18 cellular contexts compared by ENCODE assay signal in genomic region chr14:89485264-89485663, GRCh38.
A peak's percentile ranks its signal among the peaks of the same experiment; 100 is the strongest.
DNase-seq lines count a peak whose midpoint lies in the region; ATAC-seq and TF ChIP-seq lines count a peak whose summit lies in the region.
"Had no signal": no experiment of that assay in that cellular context is flagged by ENCODE, and none has a peak within 500 bp of the region (broad histone marks: within the 10 kb centered on the region; RNA-seq: fewer than 3 reads in every experiment).

No MANE protein-coding gene starts in this region.

- peak; percentile 20; the same call in 1 of the 2 replicates for ATAC-seq in PC-3
- ATAC-seq in upper lobe of left lung (ENCODE audit: low FRiP score in 2 of 2), result peak in 1 of 2 donors; percentile 55
- ATAC-seq: GM12878, HepG2 had no signal

- no peaks in the 10 kb centered on the region for H3K9me2 ChIP-seq in PC-3 (replicated peaks; ENCODE audit: low read length)

- H4K20me1 ChIP-seq in PC-3 (ENCODE audit: low read length), result no peaks in the 10 kb centered on the region

- H3K27ac ChIP-seq in right atrium auricular region (peak overlapping the region; percentile 2 to 25), PC-3 (ENCODE audit: low read length) (no peak overlapping the region), upper lobe of left lung (peak overlapping the region; percentile 4 to 59 (median 42)), esophagus muscularis mucosa (replicated peaks in 1 of 4) (peak overlapping the region in 1 of 4 donors; percentile 48)
- H3K27ac ChIP-seq: BLaER1, parathyroid adenoma had no signal

- no peaks in the 10 kb centered on the region for H3K79me2 ChIP-seq in PC-3 (ENCODE audit: low read length)

- no peaks in the 10 kb centered on the region for H3K36me3 ChIP-seq in right atrium auricular region
- no peaks in the 10 kb centered on the region for H3K36me3 ChIP-seq in PC-3 (ENCODE audit: low read depth, low read length)
- H3K36me3 ChIP-seq in upper lobe of left lung, result no peaks in the 10 kb centered on the region
- peaks cover 0 to 9% (median 0%) of the 10 kb centered on the region in 4 donors for H3K36me3 ChIP-seq in esophagus muscularis mucosa

- CTCF ChIA-PET in PC-3 (lab: Charles Lee), result no interaction called here

- no peaks in the 10 kb centered on the region for H3K4me1 Mint-ChIP-seq in endothelial cell (ENCODE audit: unreplicated experiment)
- peaks cover 30% of the 10 kb centered on the region for H3K4me1 Mint-ChIP-seq in glutamatergic neuron (ENCODE audit: low read depth, unreplicated experiment)

- H3K4me2 ChIP-seq in PC-3 (ENCODE audit: low read length), result no peak overlapping the region
- H3K4me2 ChIP-seq: BLaER1 had no signal

- intact Hi-C loops in cardiac septum (cut with DNase I) (no loop called here), PC-3 (cut with micrococcal nuclease) (no loop called here), esophagus muscularis mucosa (cut with DNase I) (no loop called here)

- no peak overlapping the region for H3K9ac ChIP-seq in PC-3 (ENCODE audit: low read length)
- H3K9ac ChIP-seq: BLaER1, parathyroid adenoma had no signal

- H3K4me1 ChIP-seq in right atrium auricular region (peaks cover 0 to 10% of the 10 kb centered on the region in 2 donors), PC-3 (ENCODE audit: insufficient read depth, low read length) (0 out of 2 replicates have a peak, but pooled peaks cover 6% of the 10 kb centered on the region), upper lobe of left lung (peaks cover 0 to 3% (median 0%) of the 10 kb centered on the region in 4 donors), esophagus muscularis mucosa (peaks cover 0 to 13% (median 12%) of the 10 kb centered on the region in 4 donors)
- H3K4me1 ChIP-seq: BLaER1 had no signal

- H3K4me3 ChIP-seq in right atrium auricular region, result no peak overlapping the region
- H3K4me3 ChIP-seq in PC-3 (ENCODE audit: low read length), result no peak overlapping the region
- H3K4me3 ChIP-seq in upper lobe of left lung, result no peak overlapping the region
- H3K4me3 ChIP-seq in esophagus muscularis mucosa, result no peak overlapping the region
- H3K4me3 ChIP-seq: BLaER1, GM12878 had no signal

- H3F3A ChIP-seq in PC-3 (ENCODE audit: low read length, unreplicated experiment), result no peaks in the 10 kb centered on the region

- TF ChIP-seq EP300 in upper lobe of left lung (IDR thresholded peaks at IDR 0.05) (no peak), esophagus muscularis mucosa (IDR thresholded peaks at IDR 0.05) (no peak)

- H3K9me3 ChIP-seq in right atrium auricular region (no peaks in the 10 kb centered on the region), PC-3 (ENCODE audit: low read length) (no peaks in the 10 kb centered on the region), upper lobe of left lung (no peaks in the 10 kb centered on the region), esophagus muscularis mucosa (no peaks in the 10 kb centered on the region)

- TF ChIP-seq POLR2A in upper lobe of left lung (IDR thresholded peaks at IDR 0.05), result no peak
- TF ChIP-seq POLR2A in esophagus muscularis mucosa (IDR thresholded peaks at IDR 0.05; ENCODE audit: low read depth), result no peak

- peaks cover 8% of the 10 kb centered on the region for H3K36me3 Mint-ChIP-seq in endothelial cell (ENCODE audit: low read depth, unreplicated experiment)
- H3K36me3 Mint-ChIP-seq in glutamatergic neuron (ENCODE audit: unreplicated experiment), result peaks cover 5% of the 10 kb centered on the region

- H3K27me3 ChIP-seq in right atrium auricular region (no peaks in the 10 kb centered on the region), PC-3 (ENCODE audit: low read length) (no peaks in the 10 kb centered on the region), upper lobe of left lung (no peaks in the 10 kb centered on the region), esophagus muscularis mucosa (no peaks in the 10 kb centered on the region)
- H3K27me3 ChIP-seq: BLaER1 had no signal

- POLR2A ChIA-PET in PC-3 (lab: Charles Lee; ENCODE audit: unreplicated experiment), result no interaction called here

- H3K4me3 Mint-ChIP-seq in endothelial cell (ENCODE audit: unreplicated experiment), result no peak overlapping the region
- no peak overlapping the region for H3K4me3 Mint-ChIP-seq in glutamatergic neuron (ENCODE audit: unreplicated experiment)
- H3K4me3 Mint-ChIP-seq: activated naive CD8-positive, alpha-beta T cell; stimulated activated naive CD8-positive, alpha-beta T cell treated with anti-CD3 and anti-CD28 coated beads, Interleukin-15, Interleukin-2, amounts not matched to agents 100 ng/mL and 50 ng/mL, for 24 hours had no signal

- H3K9me3 Mint-ChIP-seq in endothelial cell (ENCODE audit: unreplicated experiment), result no peaks in the 10 kb centered on the region
- H3K9me3 Mint-ChIP-seq in glutamatergic neuron (ENCODE audit: unreplicated experiment), result peaks cover 2% of the 10 kb centered on the region

- DNase-seq in right atrium auricular region (ENCODE audit: low spot score) (no peak), cardiac septum (ENCODE audit: low spot score) (no peak), PC-3 (peak; percentile 41), glomerular visceral epithelial cell (ENCODE audit: extremely low spot score) (peak; percentile 29), upper lobe of left lung (peak in 1 of 2 donors; percentile 33), endothelial cell (ENCODE audit: low spot score) (no peak), glutamatergic neuron (no peak), esophagus muscularis mucosa (ENCODE audit: extremely low spot score) (no peak)
- DNase-seq: central memory CD4-positive, alpha-beta T cell; HCEC 1CT; head of caudate nucleus; kidney had no signal

- no peak for TF ChIP-seq CTCF in right atrium auricular region (IDR thresholded peaks at IDR 0.05)
- no peak for TF ChIP-seq CTCF in PC-3 (conservative IDR thresholded peaks at IDR 0.05; ENCODE audit: low read depth, low read length)
- TF ChIP-seq CTCF in upper lobe of left lung (IDR thresholded peaks at IDR 0.05), result no peak
- TF ChIP-seq CTCF in endothelial cell (IDR thresholded peaks at IDR 0.05; ENCODE audit: unreplicated experiment), result no peak
- no peak for TF ChIP-seq CTCF in glutamatergic neuron (IDR thresholded peaks at IDR 0.05; ENCODE audit: partially characterized antibody, unreplicated experiment)
- TF ChIP-seq CTCF in esophagus muscularis mucosa (IDR thresholded peaks at IDR 0.05), result no peak

- BruUV-seq in PC-3 (replicated peaks; lab: Mats Ljungman, UMichigan), result no TSS peak

- WGBS in upper lobe of left lung, 2 donors, result 79 to 91% methylated on average over 2 of the region's 2 CpGs
- 95% methylated on average over 2 of the region's 2 CpGs for WGBS in esophagus muscularis mucosa

- no peak overlapping the region for H2AFZ ChIP-seq in PC-3 (ENCODE audit: low read length)
- H2AFZ ChIP-seq: parathyroid adenoma had no signal

- H3K27ac Mint-ChIP-seq in endothelial cell (ENCODE audit: unreplicated experiment) (no peak overlapping the region), glutamatergic neuron (ENCODE audit: unreplicated experiment) (no peak overlapping the region)

- H3K27me3 Mint-ChIP-seq in endothelial cell (ENCODE audit: unreplicated experiment) (no peaks in the 10 kb centered on the region), glutamatergic neuron (ENCODE audit: unreplicated experiment) (peaks cover 5% of the 10 kb centered on the region)
- H3K27me3 Mint-ChIP-seq: activated naive CD8-positive, alpha-beta T cell; stimulated activated naive CD8-positive, alpha-beta T cell treated with anti-CD3 and anti-CD28 coated beads, Interleukin-15, Interleukin-2, amounts not matched to agents 100 ng/mL and 50 ng/mL, for 24 hours had no signal

Comparison
In these comparisons a context has a peak if more than half of its experiments do, and no peak if none do; other contexts are left out.
1. DNase-seq: peak in PC-3 (single experiment) and glomerular visceral epithelial cell (single experiment); none in right atrium auricular region (single experiment), cardiac septum (single experiment), endothelial cell (single experiment), glutamatergic neuron (single experiment) and esophagus muscularis mucosa (single experiment).